Comparison of ENCODE assay signal across 17 cellular contexts in genomic region chr11:69209038-69209350, GRCh38. TPM values are rescaled to one million over a fixed set of nuclear protein-coding genes. Genes with fewer than 3 reads are reported as not detected.
"Had no signal": no experiment of that assay in that cellular context is flagged by ENCODE, and none has a peak within 500 bp of the region (broad histone marks: within the 10 kb centered on the region; RNA-seq: fewer than 3 reads in every experiment).

No MANE protein-coding gene starts in this region.

- H3K27me3 ChIP-seq: adrenal gland, uterus had no signal

- ATAC-seq: activated CD8-positive, alpha-beta T cell treated with anti-CD3 and anti-CD28 coated beads for 36 hours; activated naive CD4-positive, alpha-beta T cell treated with anti-CD3 and anti-CD28 coated beads, Interleukin-2, amount 50 U/mL, for 72 hours; activated T-cell treated with anti-CD3 and anti-CD28 coated beads, Interleukin-2, amount 50 U/mL, for 4 hours; heart right ventricle; naive thymus-derived CD8-positive, alpha-beta T cell; stimulated activated naive CD8-positive, alpha-beta T cell treated with anti-CD3 and anti-CD28 coated beads, Interleukin-15, Interleukin-2, amounts not matched to agents 100 U/mL and 50 U/mL, for 24 hours had no signal

- H3K9me3 ChIP-seq: adrenal gland, uterus had no signal

- H3K27ac ChIP-seq: adrenal gland, esophagus squamous epithelium, heart right ventricle, tibial artery, uterus had no signal

- H3K4me3 ChIP-seq: adrenal gland, esophagus squamous epithelium, heart right ventricle, tibial artery, uterus had no signal

- H3K4me1 ChIP-seq: esophagus squamous epithelium, uterus had no signal

- H3K36me3 ChIP-seq: adrenal gland, esophagus squamous epithelium, heart right ventricle, tibial artery, uterus had no signal

- DNase-seq: activated CD4-positive, alpha-beta T cell treated with anti-CD3 and anti-CD28 coated beads for 48 hours; activated CD4-positive, CD25-positive, alpha-beta regulatory T cell; activated CD8-positive, alpha-beta T cell treated with anti-CD3 and anti-CD28 coated beads for 36 hours; activated T-cell treated with anti-CD3 and anti-CD28 coated beads, Interleukin-2, amount 50 U/mL, for 4 hours; adrenal gland; dermis blood vessel endothelial cell; effector memory CD4-positive, alpha-beta T cell; esophagus squamous epithelium; heart right ventricle; immature natural killer cell; mesenchymal stem cell; naive thymus-derived CD8-positive, alpha-beta T cell; stimulated activated naive CD8-positive, alpha-beta T cell treated with anti-CD3 and anti-CD28 coated beads, Interleukin-15, Interleukin-2, amounts not matched to agents 100 U/mL and 50 U/mL, for 24 hours; substantia nigra; uterus had no signal

RNA-seq across cellular contexts. Expression of gene SMIM38, which starts 53.3 kb away (rescaled TPM):
- polyA plus RNA-seq: immature natural killer cell had no signal
